In genomic region chr17:65055708-65056638, GRCh38 we compare ENCODE assay signal across 1 cellular context.
TF ChIP-seq lines count a peak whose summit lies in the region.

No MANE protein-coding gene starts in this region.

TF ChIP-seq in SK-N-SH, 30 proteins besides CTCF, POLR2A, EP300 and RAD21 (continued from another document):
- TF ChIP-seq, protein P1, sequence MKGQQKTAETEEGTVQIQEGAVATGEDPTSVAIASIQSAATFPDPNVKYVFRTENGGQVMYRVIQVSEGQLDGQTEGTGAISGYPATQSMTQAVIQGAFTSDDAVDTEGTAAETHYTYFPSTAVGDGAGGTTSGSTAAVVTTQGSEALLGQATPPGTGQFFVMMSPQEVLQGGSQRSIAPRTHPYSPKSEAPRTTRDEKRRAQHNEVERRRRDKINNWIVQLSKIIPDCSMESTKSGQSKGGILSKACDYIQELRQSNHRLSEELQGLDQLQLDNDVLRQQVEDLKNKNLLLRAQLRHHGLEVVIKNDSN (IDR thresholded peaks at IDR 0.05; ENCODE audit: borderline replicate concordance, low read depth): peak; percentile 50; the same call in 1 of the 2 replicates
- TF ChIP-seq FOSL2 (IDR thresholded peaks at IDR 0.05; ENCODE audit: borderline replicate concordance, low read depth) (no peak), CHD2 (IDR thresholded peaks at IDR 0.05; ENCODE audit: low read length, partially characterized antibody) (no peak), NRF1 (IDR thresholded peaks at IDR 0.05; ENCODE audit: low read depth, low read length) (no peak; the same call in 1 of the 2 replicates), SIN3A (IDR thresholded peaks at IDR 0.05; ENCODE audit: borderline replicate concordance, low read depth, low read length) (peak; percentile 85), ELF1 (IDR thresholded peaks at IDR 0.05) (no peak), MXI1 (IDR thresholded peaks at IDR 0.05; ENCODE audit: low read depth, low read length) (peak; percentile 87; the same call in 1 of the 2 replicates), IRF3 (IDR thresholded peaks at IDR 0.05; ENCODE audit: low read depth, low read length) (no peak)
